Comparison of ENCODE assay signal across 8 cellular contexts in genomic region chr5:115601709-115602584, GRCh38. TPM values are rescaled to one million over a fixed set of nuclear protein-coding genes. Genes with fewer than 3 reads are reported as not detected.
A peak's percentile ranks its signal among the peaks of the same experiment; 100 is the strongest.
DNase-seq lines count a peak whose midpoint lies in the region; ATAC-seq and TF ChIP-seq lines count a peak whose summit lies in the region.

TICAM2 (minus strand) TSS chr5:115602479; CDS start chr5:115581256, 21,223 bp downstream.

- H3K79me2 ChIP-seq in fibroblast of lung (ENCODE audit: control insufficient read depth, insufficient read depth, low read length) = peaks cover 50% of the 10 kb centered on the region

- peak within 1 kb of the TSS; percentile 88 for H3K4me3 Mint-ChIP-seq in natural killer cell

- no peaks in the 10 kb centered on the region for H3K27me3 ChIP-seq in fibroblast of lung (ENCODE audit: control insufficient read depth, insufficient read depth, low read length)
- H3K27me3 ChIP-seq in stomach smooth muscle (ENCODE audit: control insufficient read depth in 1 of 2, insufficient read depth in 2 of 2, low read length in 2 of 2) = no peaks in the 10 kb centered on the region

- H4K20me1 ChIP-seq in fibroblast of lung (ENCODE audit: control insufficient read depth, extremely low read depth, insufficient read depth, low read length) = no peaks in the 10 kb centered on the region

- H3K4me1 ChIP-seq in fibroblast of lung (ENCODE audit: control insufficient read depth, extremely low read depth, insufficient read depth, low read length) (peaks cover 5% of the 10 kb centered on the region), stomach smooth muscle (ENCODE audit: control insufficient read depth, insufficient read depth, low read length) (peaks cover 21% of the 10 kb centered on the region)

- H3K9me3 Mint-ChIP-seq in natural killer cell = no peaks in the 10 kb centered on the region

- peak within 1 kb of the TSS; percentile 83 to 84 for H3K27ac Mint-ChIP-seq in natural killer cell

- ATAC-seq in HG02642 (IDR thresholded peaks at IDR 0.05; ENCODE audit: poor library complexity, unreplicated experiment) (peak; percentile 83), natural killer cell (peak; percentile 85 to 89 (median 87))

- peak within 1 kb of the TSS; percentile 91 for H3K4me2 ChIP-seq in fibroblast of lung (ENCODE audit: extremely low read depth, insufficient read depth, low read length)

- H3K4me1 Mint-ChIP-seq in natural killer cell = peaks cover 17 to 39% of the 10 kb centered on the region in 2 donors

- H2AFZ ChIP-seq in fibroblast of lung (ENCODE audit: low read length) = peak within 1 kb of the TSS; percentile 37

- peak within 1 kb of the TSS; percentile 93 for H3K27ac ChIP-seq in fibroblast of lung (ENCODE audit: insufficient read depth, low read length)
- peak within 1 kb of the TSS; percentile 69 for H3K27ac ChIP-seq in stomach smooth muscle (ENCODE audit: low read length)

- intact Hi-C loops in natural killer cell (cut with micrococcal nuclease) = loop anchor here (2.0 kb wide), 1 partner anchor 23 kb away; no protein-coding TSS in a partner anchor

- H3K27me3 Mint-ChIP-seq in natural killer cell (ENCODE audit: low read depth in 2 of 2) = no peaks in the 10 kb centered on the region

- H3K9me3 ChIP-seq in fibroblast of lung (ENCODE audit: control insufficient read depth, insufficient read depth, low read depth, low read length) (no peaks in the 10 kb centered on the region), stomach smooth muscle (ENCODE audit: control insufficient read depth in 2 of 2, low read length in 2 of 2) (no peaks in the 10 kb centered on the region)

- H3K36me3 ChIP-seq in fibroblast of lung (ENCODE audit: control insufficient read depth, insufficient read depth, low read length) (peaks cover 2% of the 10 kb centered on the region), stomach smooth muscle (ENCODE audit: control insufficient read depth in 2 of 2, insufficient read depth in 2 of 2, low read length in 2 of 2) (peaks cover 0 to 2% of the 10 kb centered on the region in 2 donors)

- no peaks in the 10 kb centered on the region for H3K36me3 Mint-ChIP-seq in natural killer cell

- peak within 1 kb of the TSS; percentile 92 for H3K9ac ChIP-seq in fibroblast of lung (ENCODE audit: insufficient read depth, low read length)
- H3K9ac ChIP-seq in stomach smooth muscle (ENCODE audit: low read length in 2 of 2) = peak within 1 kb of the TSS; percentile 67 to 80

- H3K4me3 ChIP-seq in fibroblast of lung (replicated peaks in 1 of 4; ENCODE audit: control extremely low read depth in 1 of 4, insufficient read depth in 1 of 4, low read depth in 3 of 4, low read length in 4 of 4) (peak within 1 kb of the TSS; percentile 74 to 98 (median 83)), stomach smooth muscle (ENCODE audit: low read length in 2 of 2) (peak within 1 kb of the TSS; percentile 75 to 86)

- TF ChIP-seq CTCF in fibroblast of lung (conservative IDR thresholded peaks at IDR 0.05 in 1 of 2, IDR thresholded peaks at IDR 0.05 in 1 of 2; ENCODE audit: low read depth in 1 of 2, low read length in 2 of 2) (peak in 1 of 2 donors; percentile 9), natural killer cell (IDR thresholded peaks at IDR 0.05) (peak; percentile 31)

- peak; percentile 58 for DNase-seq in DMS53 (lab: John Stamatoyannopoulos, UW)
- no peak for DNase-seq in DMS53 treated with DMSO at 0.1 percent for 48 hours (lab: John Stamatoyannopoulos, UW; ENCODE audit: unreplicated experiment)
- DNase-seq in NCI-H446 (lab: John Stamatoyannopoulos, UW) = peak; percentile 21 to 80
- DNase-seq in activated T-cell treated with anti-CD3 and anti-CD28 coated beads, Interleukin-2, amount 50 U/mL, for 48 hours = peak; percentile 71 to 78
- DNase-seq in fibroblast of lung (ENCODE audit: low read depth in 2 of 2) = peak; percentile 69 to 83
- DNase-seq in natural killer cell = peak; percentile 54

RNA-seq across cellular contexts. Expression of gene TICAM2, which starts in this region (rescaled TPM):
- total RNA-seq in fibroblast of lung (4.1 and 8.8 TPM in 2 replicates), natural killer cell (1 to 10 TPM in 2 of 3 donors, under 1 TPM in 1; 0.61 to 1.4 (median 1.3) TPM)
- polyA plus RNA-seq in fibroblast of lung = 8.1 and 10.3 TPM in 2 replicates
- polyA plus RNA-seq in fibroblast of lung (2012) = 10.1 and 10.4 TPM in 2 replicates
- polyA minus RNA-seq in fibroblast of lung (ENCODE audit: low replicate concordance) = 0.08 and 0.19 TPM in 2 replicates
